In genomic region chr20:3935295-3935955, GRCh38 we compare ENCODE assay signal across 2 cellular contexts.
TF ChIP-seq lines count a peak whose summit lies in the region.

No MANE protein-coding gene starts in this region.

TF ChIP-seq in IMR-90, 13 proteins besides CTCF, POLR2A, EP300 and RAD21 (continued from another document):
- TF ChIP-seq RFX5 (IDR thresholded peaks at IDR 0.05; ENCODE audit: low read depth, low read length) (no peak), RCOR1 (IDR thresholded peaks at IDR 0.05; ENCODE audit: insufficient replicate concordance, low read length) (no peak), SMC3 (IDR thresholded peaks at IDR 0.05; ENCODE audit: low read depth, low read length) (no peak), MAFK (IDR thresholded peaks at IDR 0.05; ENCODE audit: low read depth, low read length) (no peak), CHD1 (IDR thresholded peaks at IDR 0.05; ENCODE audit: low read depth, low read length) (no peak), MAZ (IDR thresholded peaks at IDR 0.05; ENCODE audit: borderline replicate concordance, low read depth, low read length) (no peak), MXI1 (IDR thresholded peaks at IDR 0.05; ENCODE audit: borderline replicate concordance, low read depth, low read length) (no peak), FOS (IDR thresholded peaks at IDR 0.05; ENCODE audit: low read depth, low read length) (no peak), CEBPB (IDR thresholded peaks at IDR 0.05; ENCODE audit: low read depth, low read length) (no peak)
- TF ChIP-seq, protein P1, sequence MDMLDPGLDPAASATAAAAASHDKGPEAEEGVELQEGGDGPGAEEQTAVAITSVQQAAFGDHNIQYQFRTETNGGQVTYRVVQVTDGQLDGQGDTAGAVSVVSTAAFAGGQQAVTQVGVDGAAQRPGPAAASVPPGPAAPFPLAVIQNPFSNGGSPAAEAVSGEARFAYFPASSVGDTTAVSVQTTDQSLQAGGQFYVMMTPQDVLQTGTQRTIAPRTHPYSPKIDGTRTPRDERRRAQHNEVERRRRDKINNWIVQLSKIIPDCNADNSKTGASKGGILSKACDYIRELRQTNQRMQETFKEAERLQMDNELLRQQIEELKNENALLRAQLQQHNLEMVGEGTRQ (IDR thresholded peaks at IDR 0.05; ENCODE audit: low read depth, low read length), result no peak

TF ChIP-seq in HepG2, 621 proteins besides CTCF, POLR2A, EP300 and RAD21 (continued from another document):
- TF ChIP-seq, protein P2, sequence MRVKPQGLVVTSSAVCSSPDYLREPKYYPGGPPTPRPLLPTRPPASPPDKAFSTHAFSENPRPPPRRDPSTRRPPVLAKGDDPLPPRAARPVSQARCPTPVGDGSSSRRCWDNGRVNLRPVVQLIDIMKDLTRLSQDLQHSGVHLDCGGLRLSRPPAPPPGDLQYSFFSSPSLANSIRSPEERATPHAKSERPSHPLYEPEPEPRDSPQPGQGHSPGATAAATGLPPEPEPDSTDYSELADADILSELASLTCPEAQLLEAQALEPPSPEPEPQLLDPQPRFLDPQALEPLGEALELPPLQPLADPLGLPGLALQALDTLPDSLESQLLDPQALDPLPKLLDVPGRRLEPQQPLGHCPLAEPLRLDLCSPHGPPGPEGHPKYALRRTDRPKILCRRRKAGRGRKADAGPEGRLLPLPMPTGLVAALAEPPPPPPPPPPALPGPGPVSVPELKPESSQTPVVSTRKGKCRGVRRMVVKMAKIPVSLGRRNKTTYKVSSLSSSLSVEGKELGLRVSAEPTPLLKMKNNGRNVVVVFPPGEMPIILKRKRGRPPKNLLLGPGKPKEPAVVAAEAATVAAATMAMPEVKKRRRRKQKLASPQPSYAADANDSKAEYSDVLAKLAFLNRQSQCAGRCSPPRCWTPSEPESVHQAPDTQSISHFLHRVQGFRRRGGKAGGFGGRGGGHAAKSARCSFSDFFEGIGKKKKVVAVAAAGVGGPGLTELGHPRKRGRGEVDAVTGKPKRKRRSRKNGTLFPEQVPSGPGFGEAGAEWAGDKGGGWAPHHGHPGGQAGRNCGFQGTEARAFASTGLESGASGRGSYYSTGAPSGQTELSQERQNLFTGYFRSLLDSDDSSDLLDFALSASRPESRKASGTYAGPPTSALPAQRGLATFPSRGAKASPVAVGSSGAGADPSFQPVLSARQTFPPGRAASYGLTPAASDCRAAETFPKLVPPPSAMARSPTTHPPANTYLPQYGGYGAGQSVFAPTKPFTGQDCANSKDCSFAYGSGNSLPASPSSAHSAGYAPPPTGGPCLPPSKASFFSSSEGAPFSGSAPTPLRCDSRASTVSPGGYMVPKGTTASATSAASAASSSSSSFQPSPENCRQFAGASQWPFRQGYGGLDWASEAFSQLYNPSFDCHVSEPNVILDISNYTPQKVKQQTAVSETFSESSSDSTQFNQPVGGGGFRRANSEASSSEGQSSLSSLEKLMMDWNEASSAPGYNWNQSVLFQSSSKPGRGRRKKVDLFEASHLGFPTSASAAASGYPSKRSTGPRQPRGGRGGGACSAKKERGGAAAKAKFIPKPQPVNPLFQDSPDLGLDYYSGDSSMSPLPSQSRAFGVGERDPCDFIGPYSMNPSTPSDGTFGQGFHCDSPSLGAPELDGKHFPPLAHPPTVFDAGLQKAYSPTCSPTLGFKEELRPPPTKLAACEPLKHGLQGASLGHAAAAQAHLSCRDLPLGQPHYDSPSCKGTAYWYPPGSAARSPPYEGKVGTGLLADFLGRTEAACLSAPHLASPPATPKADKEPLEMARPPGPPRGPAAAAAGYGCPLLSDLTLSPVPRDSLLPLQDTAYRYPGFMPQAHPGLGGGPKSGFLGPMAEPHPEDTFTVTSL (CRISPR knock-in tag; IDR thresholded peaks at IDR 0.05; ENCODE audit: borderline replicate concordance), result no peak
- TF ChIP-seq ZNF629 (CRISPR knock-in tag; conservative IDR thresholded peaks at IDR 0.05), result peak; percentile 54; the same call in 1 of the 2 replicates
